In the genomic region with DNA sequence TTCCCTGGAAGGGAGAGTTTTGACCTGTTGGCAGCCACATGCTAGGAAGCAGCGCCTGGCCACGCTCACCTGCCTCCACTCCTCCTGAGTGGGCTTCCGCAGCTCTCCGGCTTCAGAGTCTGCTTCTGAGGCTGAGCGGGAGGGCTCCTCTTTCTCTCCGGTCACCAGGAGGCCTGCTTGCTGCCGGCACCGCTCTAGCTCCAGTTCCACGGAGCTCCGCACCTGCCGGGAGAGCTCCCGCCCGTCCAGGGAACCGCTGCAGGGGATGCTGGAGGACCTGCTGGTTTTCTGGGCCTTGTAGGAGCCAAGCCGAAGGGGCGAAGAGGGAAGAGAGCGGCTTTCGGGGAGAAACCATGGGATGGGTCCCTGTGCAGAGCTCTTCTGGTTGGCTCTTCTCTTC, we compare ENCODE assay signal across 1 cellular context.
TF ChIP-seq lines count a peak whose summit lies in the region.

No MANE protein-coding gene starts in this region.

TF ChIP-seq in WTC11, 78 proteins besides CTCF, POLR2A, EP300 and RAD21 (continued from another document):
- TF ChIP-seq ERG (CRISPR knock-in tag; IDR thresholded peaks at IDR 0.05) = no peak
- no peak for TF ChIP-seq CDX4 (CRISPR knock-in tag; IDR thresholded peaks at IDR 0.05; ENCODE audit: borderline replicate concordance)
- TF ChIP-seq ZBTB21 (CRISPR knock-in tag; IDR thresholded peaks at IDR 0.05; ENCODE audit: borderline replicate concordance) = no peak
